ENCODE assay signal across 30 cellular contexts in the genomic region with DNA sequence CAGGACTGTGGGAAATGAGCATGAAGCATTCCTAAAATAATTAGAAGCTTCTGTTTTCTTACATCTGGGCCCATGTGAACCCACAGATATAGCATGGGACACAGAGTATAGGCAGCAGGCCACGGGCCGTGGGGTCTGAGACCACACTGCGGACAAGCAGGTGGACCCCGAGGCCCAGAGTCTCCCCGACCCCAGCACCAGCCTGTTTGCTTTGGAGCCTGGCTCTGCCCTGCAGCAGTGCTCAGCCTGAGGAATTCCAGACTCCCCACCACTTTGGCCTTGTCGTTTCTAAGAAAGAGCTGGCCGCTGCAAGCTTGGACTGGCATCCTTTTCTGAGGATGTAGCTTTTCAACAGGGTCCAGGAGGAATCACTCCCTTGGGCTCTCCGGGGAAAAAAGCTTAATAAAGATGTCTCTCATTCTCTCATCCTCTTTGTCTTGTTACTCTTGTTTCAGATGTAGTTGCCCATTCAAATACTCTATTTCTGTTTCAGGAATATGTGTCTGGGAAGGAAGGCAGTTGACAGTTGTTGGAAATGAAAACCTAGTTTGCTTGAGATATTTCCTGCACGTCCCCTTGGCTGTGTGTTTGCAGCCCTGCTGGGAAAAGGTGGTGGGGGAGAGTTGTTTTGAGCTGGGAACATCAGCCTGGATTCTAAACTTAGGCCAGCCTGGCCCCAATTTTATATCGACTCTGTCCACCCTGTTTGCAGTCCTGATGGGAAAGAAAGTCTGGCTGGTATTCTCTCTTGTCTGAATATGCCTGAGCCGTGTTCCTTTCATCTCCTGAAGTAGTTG.
DNase-seq lines count a peak whose midpoint lies in the region; ATAC-seq, FAIRE-seq and TF ChIP-seq lines count a peak whose summit lies in the region.
"Had no signal": no experiment of that assay in that cellular context is flagged by ENCODE, and none has a peak within 500 bp of the region (broad histone marks: within the 10 kb centered on the region; RNA-seq: fewer than 3 reads in every experiment).

No MANE protein-coding gene starts in this region.

- H4K91ac ChIP-seq in mesenchymal stem cell (ENCODE audit: low read length) = peak overlapping the region; percentile 55

- H3K9me3 ChIP-seq in cardiac muscle cell (ENCODE audit: low read depth) (no peaks in the 10 kb centered on the region), right atrium auricular region (no peaks in the 10 kb centered on the region), mesenchymal stem cell (ENCODE audit: control insufficient read depth, low read length) (no peaks in the 10 kb centered on the region), spleen (no peaks in the 10 kb centered on the region)
- H3K9me3 ChIP-seq: A549, MG63, right lobe of liver, upper lobe of right lung had no signal

- no peak overlapping the region for H2BK15ac ChIP-seq in mesenchymal stem cell (ENCODE audit: low read depth, poor library complexity, severe bottlenecking)

- peaks cover 11% of the 10 kb centered on the region for H3K4me1 ChIP-seq in cardiac muscle cell (ENCODE audit: low read depth)
- H3K4me1 ChIP-seq in right atrium auricular region = peaks cover 0 to 16% of the 10 kb centered on the region in 2 donors
- H3K4me1 ChIP-seq in mesenchymal stem cell (ENCODE audit: control insufficient read depth, insufficient read depth, low read depth, low read length) = peaks cover 21% of the 10 kb centered on the region
- no peaks in the 10 kb centered on the region for H3K4me1 ChIP-seq in spleen
- H3K4me1 ChIP-seq: A549, parathyroid adenoma, right lobe of liver, upper lobe of right lung had no signal

- peak overlapping the region in 1 of 2 experiments; percentile 38 for H3K18ac ChIP-seq in mesenchymal stem cell (ENCODE audit: low read depth in 1 of 2, low read length in 2 of 2)

- peak overlapping the region; percentile 31 for H4K8ac ChIP-seq in mesenchymal stem cell (ENCODE audit: low read length)

- H3K4me3 ChIP-seq in cardiac muscle cell = no peak overlapping the region
- no peak overlapping the region for H3K4me3 ChIP-seq in right atrium auricular region
- no peak overlapping the region for H3K4me3 ChIP-seq in mesenchymal stem cell (ENCODE audit: insufficient read depth in 1 of 2, low read depth in 1 of 2, low read length in 2 of 2)
- H3K4me3 ChIP-seq in spleen = no peak overlapping the region
- H3K4me3 ChIP-seq: A549, MG63, right lobe of liver, upper lobe of right lung had no signal

- peaks cover 8% of the 10 kb centered on the region for H3K79me1 ChIP-seq in mesenchymal stem cell (replicated peaks; ENCODE audit: low read length, poor library complexity, severe bottlenecking)

- H3K36me3 ChIP-seq in cardiac muscle cell = no peaks in the 10 kb centered on the region
- H3K36me3 ChIP-seq in right atrium auricular region = peaks cover 12% of the 10 kb centered on the region
- peaks cover 10 to 33% of the 10 kb centered on the region in 2 experiments for H3K36me3 ChIP-seq in mesenchymal stem cell (ENCODE audit: control insufficient read depth in 1 of 2, insufficient read depth in 2 of 2, low read depth in 1 of 2, low read length in 2 of 2)
- H3K36me3 ChIP-seq in spleen = peaks cover 0 to 80% (median 23%) of the 10 kb centered on the region in 6 donors
- H3K36me3 ChIP-seq: MG63, right lobe of liver, upper lobe of right lung had no signal

- H3K27me3 ChIP-seq in cardiac muscle cell (no peaks in the 10 kb centered on the region), right atrium auricular region (no peaks in the 10 kb centered on the region), mesenchymal stem cell (ENCODE audit: control insufficient read depth in 1 of 2, insufficient read depth in 1 of 2, low read length in 2 of 2) (no peaks in the 10 kb centered on the region), spleen (replicated peaks in 1 of 7) (no peaks in the 10 kb centered on the region)
- H3K27me3 ChIP-seq: MG63, right lobe of liver, upper lobe of right lung had no signal

- H3K4ac ChIP-seq in mesenchymal stem cell (ENCODE audit: low read depth in 1 of 2, low read length in 2 of 2) = peak overlapping the region in 1 of 2 experiments; percentile 67

- ATAC-seq in HG02798 (IDR thresholded peaks at IDR 0.05; ENCODE audit: poor library complexity, unreplicated experiment) (no peak), HG03196 (IDR thresholded peaks at IDR 0.05; ENCODE audit: unreplicated experiment) (no peak)
- ATAC-seq: A549; HCT116; naive thymus-derived CD4-positive, alpha-beta T cell; right lobe of liver; Right ventricle myocardium inferior; stimulated activated naive CD8-positive, alpha-beta T cell treated with anti-CD3 and anti-CD28 coated beads, Interleukin-15, amount 100 ng/mL, for 72 hours; upper lobe of right lung had no signal

- H3K4me2 ChIP-seq in mesenchymal stem cell (ENCODE audit: low read length, poor library complexity, severe bottlenecking) = no peak overlapping the region
- H3K4me2 ChIP-seq: A549 had no signal

- peak overlapping the region; percentile 47 for H3K27ac ChIP-seq in cardiac muscle cell
- H3K27ac ChIP-seq in right atrium auricular region = no peak overlapping the region
- H3K27ac ChIP-seq in mesenchymal stem cell (ENCODE audit: low read length, poor library complexity, severe bottlenecking) = no peak overlapping the region
- H3K27ac ChIP-seq in spleen = no peak overlapping the region
- H3K27ac ChIP-seq: A549, epithelial cell of prostate, parathyroid adenoma, right lobe of liver, upper lobe of right lung had no signal

- no peak for FAIRE-seq in RCC 7860 (lab: Jason Lieb, UNC)
- FAIRE-seq: A549, GM19239 had no signal

- DNase-seq in cardiac muscle cell (ENCODE audit: low read depth in 1 of 2, low spot score in 1 of 2) = no peak
- no peak for DNase-seq in right atrium auricular region (ENCODE audit: low spot score)
- no peak for DNase-seq in mesenchymal stem cell
- peak; percentile 54 for DNase-seq in spleen
- no peak for DNase-seq in SKM-1 (lab: John Stamatoyannopoulos, UW; ENCODE audit: unreplicated experiment)
- no peak for DNase-seq in RCC 7860 (ENCODE audit: low spot score)
- DNase-seq: activated CD4-positive, alpha-beta memory T cell treated with anti-CD3 and anti-CD28 coated beads, Interleukin-2, amount 10 ng/mL, durations not matched to agents 7 days and 5 days; activated gamma-delta T cell treated with Interleukin-2 at 50 U/mL for 16 hours; amniotic stem cell; CD8-positive, alpha-beta memory T cell; central memory CD4-positive, alpha-beta T cell; KBM-7; kidney glomerular epithelial cell; mammary epithelial cell; MG63; naive thymus-derived CD4-positive, alpha-beta T cell; NCI-H1417 treated with DMSO at 0.1 percent for 48 hours; NCI-H2081 treated with DMSO at 0.1 percent for 48 hours; NCI-H446 treated with DMSO at 0.1 percent for 48 hours; right lobe of liver; stimulated activated naive CD8-positive, alpha-beta T cell treated with anti-CD3 and anti-CD28 coated beads, Interleukin-15, amount 100 ng/mL, for 72 hours; upper lobe of right lung had no signal

- WGBS in mesenchymal stem cell = 80% methylated on average over 10 of the region's 11 CpGs
- WGBS in spleen, 5 donors = 78 to 90% (median 83%) methylated on average over 11 of the region's 11 CpGs

- TF ChIP-seq POLR2A in spleen (IDR thresholded peaks at IDR 0.05) = no peak

- no peak overlapping the region for H2AFZ ChIP-seq in mesenchymal stem cell (ENCODE audit: low read depth, low read length)
- H2AFZ ChIP-seq: parathyroid adenoma had no signal

- no peak overlapping the region for H2BK5ac ChIP-seq in mesenchymal stem cell (ENCODE audit: low read depth, low read length, poor library complexity, severe bottlenecking)

- H2BK12ac ChIP-seq in mesenchymal stem cell (ENCODE audit: low read length in 2 of 2) = peak overlapping the region in 1 of 2 experiments; percentile 84

- H3K14ac ChIP-seq in mesenchymal stem cell (ENCODE audit: low read length in 2 of 2) = peak overlapping the region in 1 of 2 experiments; percentile 86

- no peak overlapping the region for H3K23ac ChIP-seq in mesenchymal stem cell (ENCODE audit: low read length in 2 of 2)

- intact Hi-C loops in spleen (cut with DNase I; ENCODE audit: low total_unique reads) = no loop called here

- no peak for TF ChIP-seq CTCF in cardiac muscle cell (IDR thresholded peaks at IDR 0.05; ENCODE audit: low read depth, low read length)
- TF ChIP-seq CTCF in right atrium auricular region (IDR thresholded peaks at IDR 0.05) = no peak
- TF ChIP-seq CTCF in spleen (IDR thresholded peaks at IDR 0.05 in 8 of 11, conservative IDR thresholded peaks at IDR 0.05 in 3 of 11) = no peak

- H2BK120ac ChIP-seq in mesenchymal stem cell (ENCODE audit: low read depth, low read length) = no peak overlapping the region

- H2AK5ac ChIP-seq in mesenchymal stem cell (ENCODE audit: low read length, severe bottlenecking) = no peak overlapping the region

- H3K9ac ChIP-seq in mesenchymal stem cell (ENCODE audit: low read length) = no peak overlapping the region
- H3K9ac ChIP-seq: parathyroid adenoma had no signal
